In the genomic region with DNA sequence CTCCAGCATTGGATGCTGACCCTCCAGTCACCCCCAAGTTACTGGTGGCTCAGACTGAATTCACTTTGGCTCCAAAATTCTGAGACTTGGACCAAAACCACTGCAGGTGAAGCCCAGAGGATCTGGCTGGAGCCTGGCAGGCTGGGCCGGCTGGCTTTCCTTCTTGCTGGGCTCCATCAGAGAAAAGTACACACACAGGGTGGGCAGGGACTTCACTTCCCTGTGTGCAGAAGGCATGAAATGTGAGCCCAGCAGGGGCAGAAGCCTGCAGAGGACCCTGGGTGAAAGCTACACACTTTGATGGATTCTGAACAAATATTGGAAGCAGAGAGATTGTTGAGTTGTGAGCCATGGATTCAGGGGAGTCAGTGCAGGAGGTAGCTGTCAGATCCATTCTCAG, we compare ENCODE assay signal across 21 cellular contexts.
"Had no signal": no experiment of that assay in that cellular context is flagged by ENCODE, and none has a peak within 500 bp of the region (broad histone marks: within the 10 kb centered on the region; RNA-seq: fewer than 3 reads in every experiment).

No MANE protein-coding gene starts in this region.

- H3K27me3 Mint-ChIP-seq: natural killer cell treated with Interleukin-12 subunit alpha and Interleukin-12 subunit beta and Interleukin-15 and Interleukin-18, amount 100 ng/mL, for 72 hours; stimulated activated memory B cell treated with anti-CD40 and anti-IgM and Interleukin-4, amounts not matched to agents 10 μg/mL and 1 μg/mL and 100 μg/mL, for 72 hours had no signal

- H3K4me3 ChIP-seq: dorsolateral prefrontal cortex, gastrocnemius medialis, lower lobe of right lung, pancreas, right atrium auricular region, sigmoid colon, stomach, testis, tibial artery had no signal

- H3K27ac Mint-ChIP-seq: naive B cell; natural killer cell treated with Interleukin-12 subunit alpha and Interleukin-12 subunit beta and Interleukin-15 and Interleukin-18, amount 100 ng/mL, for 72 hours; stimulated activated memory B cell treated with anti-CD40 and anti-IgM and Interleukin-4, amounts not matched to agents 10 μg/mL and 1 μg/mL and 100 μg/mL, for 72 hours; type B pancreatic cell had no signal

- H3K27ac ChIP-seq: dorsolateral prefrontal cortex, gastrocnemius medialis, lower lobe of right lung, neutrophil, pancreas, right atrium auricular region, sigmoid colon, stomach, testis, tibial artery had no signal

- H3K9me3 Mint-ChIP-seq: naive B cell; natural killer cell treated with Interleukin-12 subunit alpha and Interleukin-12 subunit beta and Interleukin-15 and Interleukin-18, amount 100 ng/mL, for 72 hours; neural crest cell; stimulated activated memory B cell treated with anti-CD40 and anti-IgM and Interleukin-4, amounts not matched to agents 10 μg/mL and 1 μg/mL and 100 μg/mL, for 72 hours; type B pancreatic cell had no signal

- H3K36me3 ChIP-seq: lower lobe of right lung, neutrophil, pancreas, sigmoid colon had no signal

- H3K36me3 Mint-ChIP-seq: natural killer cell treated with Interleukin-12 subunit alpha and Interleukin-12 subunit beta and Interleukin-15 and Interleukin-18, amount 100 ng/mL, for 72 hours; type B pancreatic cell had no signal

- ATAC-seq: gastrocnemius medialis; left ventricle myocardium superior; lower lobe of right lung; natural killer cell treated with Interleukin-12 subunit alpha and Interleukin-12 subunit beta and Interleukin-15 and Interleukin-18, amount 100 ng/mL, for 72 hours; pancreas; stimulated activated memory B cell treated with anti-CD40 and anti-IgM and Interleukin-4, amounts not matched to agents 10 μg/mL and 1 μg/mL and 100 μg/mL, for 72 hours had no signal

- H3K9me3 ChIP-seq: gastrocnemius medialis, lower lobe of right lung, neutrophil, pancreas, right atrium auricular region, sigmoid colon, stomach, testis, tibial artery had no signal

- H3K4me3 Mint-ChIP-seq: natural killer cell treated with Interleukin-12 subunit alpha and Interleukin-12 subunit beta and Interleukin-15 and Interleukin-18, amount 100 ng/mL, for 72 hours; neural crest cell; stimulated activated memory B cell treated with anti-CD40 and anti-IgM and Interleukin-4, amounts not matched to agents 10 μg/mL and 1 μg/mL and 100 μg/mL, for 72 hours; type B pancreatic cell had no signal

- H3K4me1 Mint-ChIP-seq: naive B cell; neural crest cell; stimulated activated memory B cell treated with anti-CD40 and anti-IgM and Interleukin-4, amounts not matched to agents 10 μg/mL and 1 μg/mL and 100 μg/mL, for 72 hours had no signal

- H3K4me1 ChIP-seq: gastrocnemius medialis, lower lobe of right lung, right atrium auricular region, sigmoid colon, stomach, testis, tibial artery had no signal

- DNase-seq: dorsolateral prefrontal cortex; effector CD4-positive, alpha-beta T cell; foreskin fibroblast; gastrocnemius medialis; head of caudate nucleus; left ventricle myocardium superior; lower lobe of right lung; naive B cell; pancreas; sigmoid colon; stimulated activated CD4-positive, alpha-beta T cell treated with anti-CD3 and anti-CD28 coated beads, Interleukin-2, amount 100 ng/mL, for 24 hours; stimulated activated CD4-positive, alpha-beta T cell treated with anti-CD3 and anti-CD28 coated beads, Interleukin-4, amount 100 ng/mL, for 24 hours; stomach; testis; tibial artery had no signal
